Comparison of ENCODE assay signal across 1 cellular context in the genomic region with DNA sequence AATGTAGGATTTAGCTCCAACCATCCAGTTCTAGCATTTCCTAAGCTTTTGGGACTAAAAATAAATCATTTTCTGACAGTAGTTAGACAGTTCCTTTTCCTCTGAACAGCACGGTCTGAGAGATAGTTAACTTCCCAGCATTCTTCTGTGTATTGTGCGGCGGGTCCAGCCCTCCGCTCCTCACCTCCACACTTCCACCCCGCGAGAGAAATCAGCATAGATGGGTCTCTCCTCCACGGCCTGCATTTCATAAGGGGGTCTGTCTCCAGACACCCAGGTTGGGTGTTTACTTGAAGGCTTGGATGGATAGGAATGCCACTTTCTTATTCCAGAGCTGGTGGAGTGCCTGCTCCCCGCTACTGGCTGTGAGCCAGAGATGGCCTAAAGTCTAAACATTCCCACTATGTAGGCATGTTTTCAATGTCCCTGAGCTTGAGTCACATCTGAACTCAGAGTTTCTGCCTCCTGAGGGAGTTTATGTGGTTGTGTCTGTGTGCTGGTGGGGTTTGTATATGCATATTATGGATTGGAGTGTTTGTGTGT.
TF ChIP-seq lines count a peak whose summit lies in the region.

No MANE protein-coding gene starts in this region.

TF ChIP-seq in WTC11, 78 proteins besides CTCF, POLR2A, EP300 and RAD21 (continued from another document):
- TF ChIP-seq, protein P1, sequence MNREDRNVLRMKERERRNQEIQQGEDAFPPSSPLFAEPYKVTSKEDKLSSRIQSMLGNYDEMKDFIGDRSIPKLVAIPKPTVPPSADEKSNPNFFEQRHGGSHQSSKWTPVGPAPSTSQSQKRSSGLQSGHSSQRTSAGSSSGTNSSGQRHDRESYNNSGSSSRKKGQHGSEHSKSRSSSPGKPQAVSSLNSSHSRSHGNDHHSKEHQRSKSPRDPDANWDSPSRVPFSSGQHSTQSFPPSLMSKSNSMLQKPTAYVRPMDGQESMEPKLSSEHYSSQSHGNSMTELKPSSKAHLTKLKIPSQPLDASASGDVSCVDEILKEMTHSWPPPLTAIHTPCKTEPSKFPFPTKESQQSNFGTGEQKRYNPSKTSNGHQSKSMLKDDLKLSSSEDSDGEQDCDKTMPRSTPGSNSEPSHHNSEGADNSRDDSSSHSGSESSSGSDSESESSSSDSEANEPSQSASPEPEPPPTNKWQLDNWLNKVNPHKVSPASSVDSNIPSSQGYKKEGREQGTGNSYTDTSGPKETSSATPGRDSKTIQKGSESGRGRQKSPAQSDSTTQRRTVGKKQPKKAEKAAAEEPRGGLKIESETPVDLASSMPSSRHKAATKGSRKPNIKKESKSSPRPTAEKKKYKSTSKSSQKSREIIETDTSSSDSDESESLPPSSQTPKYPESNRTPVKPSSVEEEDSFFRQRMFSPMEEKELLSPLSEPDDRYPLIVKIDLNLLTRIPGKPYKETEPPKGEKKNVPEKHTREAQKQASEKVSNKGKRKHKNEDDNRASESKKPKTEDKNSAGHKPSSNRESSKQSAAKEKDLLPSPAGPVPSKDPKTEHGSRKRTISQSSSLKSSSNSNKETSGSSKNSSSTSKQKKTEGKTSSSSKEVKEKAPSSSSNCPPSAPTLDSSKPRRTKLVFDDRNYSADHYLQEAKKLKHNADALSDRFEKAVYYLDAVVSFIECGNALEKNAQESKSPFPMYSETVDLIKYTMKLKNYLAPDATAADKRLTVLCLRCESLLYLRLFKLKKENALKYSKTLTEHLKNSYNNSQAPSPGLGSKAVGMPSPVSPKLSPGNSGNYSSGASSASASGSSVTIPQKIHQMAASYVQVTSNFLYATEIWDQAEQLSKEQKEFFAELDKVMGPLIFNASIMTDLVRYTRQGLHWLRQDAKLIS (CRISPR knock-in tag; IDR thresholded peaks at IDR 0.05; ENCODE audit: borderline replicate concordance), result no peak
- TF ChIP-seq ZNF317 (CRISPR knock-in tag; IDR thresholded peaks at IDR 0.05; ENCODE audit: borderline replicate concordance, low read depth), result no peak
- no peak for TF ChIP-seq NR1H2 (CRISPR knock-in tag; IDR thresholded peaks at IDR 0.05)
- TF ChIP-seq ZNF263 (CRISPR knock-in tag; IDR thresholded peaks at IDR 0.05; ENCODE audit: low read depth), result no peak
- TF ChIP-seq RORB (CRISPR knock-in tag; IDR thresholded peaks at IDR 0.05), result no peak
- TF ChIP-seq SMAD4 (CRISPR knock-in tag; IDR thresholded peaks at IDR 0.05), result no peak
